Comparison of ENCODE assay signal across 30 cellular contexts in the genomic region with DNA sequence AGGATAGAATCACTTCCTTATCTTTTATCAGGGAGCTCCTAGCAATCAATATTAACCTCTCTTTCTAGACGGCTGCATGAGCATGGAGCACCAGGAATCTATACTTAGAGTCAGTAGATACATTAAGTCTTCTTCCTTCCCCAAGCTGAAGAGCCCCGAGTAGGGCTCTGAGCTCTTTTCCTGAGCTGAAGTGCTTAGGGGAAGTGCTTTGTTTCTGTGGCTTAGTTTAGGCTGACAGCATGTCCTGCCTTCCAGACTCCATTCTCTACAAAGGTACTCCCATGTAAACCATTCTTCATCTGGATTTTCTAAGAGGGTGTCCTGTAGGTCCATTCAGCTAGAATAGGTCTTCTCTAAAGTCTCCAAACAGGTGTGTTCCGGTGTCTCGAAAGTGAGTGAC.
"Had no signal": no experiment of that assay in that cellular context is flagged by ENCODE, and none has a peak within 500 bp of the region (broad histone marks: within the 10 kb centered on the region; RNA-seq: fewer than 3 reads in every experiment).

No MANE protein-coding gene starts in this region.

- H3K27me3 Mint-ChIP-seq: activated B cell treated with CpG ODN at 0.5 μM for 24 hours; activated CD4-positive, alpha-beta memory T cell treated with anti-CD3 and anti-CD28 coated beads, Interleukin-2, amount 10 ng/mL, durations not matched to agents 7 days and 5 days; activated naive CD8-positive, alpha-beta T cell treated with anti-CD3 and anti-CD28 coated beads for 36 hours; activated T-helper 17 cell treated with anti-CD3 and anti-CD28 coated beads, Interleukin-2, amount 50 U/mL, for 72 hours; central memory CD8-positive, alpha-beta T cell had no signal

- H3K27ac ChIP-seq: brain microvascular endothelial cell, VCaP had no signal

- H3K36me3 ChIP-seq: brain microvascular endothelial cell had no signal

- DNase-seq: activated B cell treated with CpG ODN at 0.5 μM for 24 hours; activated CD4-positive, alpha-beta memory T cell treated with anti-CD3 and anti-CD28 coated beads, Interleukin-2, amount 10 ng/mL, durations not matched to agents 7 days and 5 days; activated CD4-positive, alpha-beta T cell treated with anti-CD3 and anti-CD28 coated beads for 1 hour; activated CD4-positive, alpha-beta T cell treated with anti-CD3 and anti-CD28 coated beads for 48 hours; activated effector memory CD4-positive, alpha-beta T cell treated with anti-CD3 and anti-CD28 coated beads, Interleukin-2, amount 50 U/mL, for 16 hours; activated naive CD4-positive, alpha-beta T cell; activated naive CD4-positive, alpha-beta T cell treated with anti-CD3 and anti-CD28 coated beads, Interleukin-2, amount 50 U/mL, for 16 hours; activated naive CD8-positive, alpha-beta T cell treated with anti-CD3 and anti-CD28 coated beads for 36 hours; activated T-cell treated with anti-CD3 and anti-CD28 coated beads, Interleukin-2, amount 50 U/mL, for 1 hour; activated T-cell treated with anti-CD3 and anti-CD28 coated beads, Interleukin-2, amount 50 U/mL, for 72 hours; amniotic stem cell; aorta; brain microvascular endothelial cell; Kasumi-1; MM.1S; MV-4-11; NCI-H1105; NCI-H1436; NCI-H1694; NCI-H1930; NCI-H2081 treated with DMSO at 0.1 percent for 48 hours; NCI-H345; NCI-H524 treated with DMSO at 0.1 percent for 48 hours; Right ventricle myocardium superior; SW 1271; T-helper 1 cell; T-helper 9 cell had no signal

- ATAC-seq: activated T-cell treated with anti-CD3 and anti-CD28 coated beads, Interleukin-2, amount 50 U/mL, for 72 hours; activated T-helper 17 cell treated with anti-CD3 and anti-CD28 coated beads, Interleukin-2, amount 50 U/mL, for 72 hours had no signal

- H3K27me3 ChIP-seq: brain microvascular endothelial cell had no signal

- H3K9me3 Mint-ChIP-seq: activated T-helper 17 cell treated with anti-CD3 and anti-CD28 coated beads, Interleukin-2, amount 50 U/mL, for 72 hours; central memory CD8-positive, alpha-beta T cell had no signal

- H3K4me3 Mint-ChIP-seq: activated B cell treated with CpG ODN at 0.5 μM for 24 hours; activated CD4-positive, alpha-beta memory T cell treated with anti-CD3 and anti-CD28 coated beads, Interleukin-2, amount 10 ng/mL, durations not matched to agents 7 days and 5 days; activated naive CD8-positive, alpha-beta T cell treated with anti-CD3 and anti-CD28 coated beads for 36 hours; activated T-cell treated with anti-CD3 and anti-CD28 coated beads, Interleukin-2, amount 50 U/mL, for 72 hours; activated T-helper 17 cell treated with anti-CD3 and anti-CD28 coated beads, Interleukin-2, amount 50 U/mL, for 72 hours; central memory CD8-positive, alpha-beta T cell had no signal

- H3K4me1 Mint-ChIP-seq: activated CD4-positive, alpha-beta memory T cell treated with anti-CD3 and anti-CD28 coated beads, Interleukin-2, amount 10 ng/mL, durations not matched to agents 7 days and 5 days; activated T-helper 17 cell treated with anti-CD3 and anti-CD28 coated beads, Interleukin-2, amount 50 U/mL, for 72 hours; central memory CD8-positive, alpha-beta T cell had no signal

- H3K27ac Mint-ChIP-seq: activated B cell treated with CpG ODN at 0.5 μM for 24 hours; activated CD4-positive, alpha-beta memory T cell treated with anti-CD3 and anti-CD28 coated beads, Interleukin-2, amount 10 ng/mL, durations not matched to agents 7 days and 5 days; activated naive CD8-positive, alpha-beta T cell treated with anti-CD3 and anti-CD28 coated beads for 36 hours; activated T-cell treated with anti-CD3 and anti-CD28 coated beads, Interleukin-2, amount 50 U/mL, for 72 hours; activated T-helper 17 cell treated with anti-CD3 and anti-CD28 coated beads, Interleukin-2, amount 50 U/mL, for 72 hours had no signal
